Comparison of ENCODE assay signal across 19 cellular contexts in genomic region chr16:31189412-31189778, GRCh38. TPM values are rescaled to one million over a fixed set of nuclear protein-coding genes. Genes with fewer than 3 reads are reported as not detected.
A peak's percentile ranks its signal among the peaks of the same experiment; 100 is the strongest.
DNase-seq lines count a peak whose midpoint lies in the region; ATAC-seq and TF ChIP-seq lines count a peak whose summit lies in the region.
"Had no signal": no experiment of that assay in that cellular context is flagged by ENCODE, and none has a peak within 500 bp of the region (broad histone marks: within the 10 kb centered on the region; RNA-seq: fewer than 3 reads in every experiment).

No MANE protein-coding gene starts in this region.

- H3K27me3 ChIP-seq in Peyer's patch, result no peaks in the 10 kb centered on the region
- H3K27me3 ChIP-seq: foreskin keratinocyte, neural progenitor cell had no signal

- intact Hi-C loops in activated CD4-positive, alpha-beta T cell treated with anti-CD3 and anti-CD28 coated beads for 36 hours (cut with DNase I, micrococcal nuclease), result loop anchor here in 1 of 2 experiments (10.0 kb wide), 1 partner anchor 815 kb away; the partner anchor contains the start of genes MYL11 and TBC1D10B
- intact Hi-C loops in activated CD8-positive, alpha-beta T cell treated with anti-CD3 and anti-CD28 coated beads for 36 hours (cut with micrococcal nuclease), result loop anchor here (10.0 kb wide), 1 partner anchor 685 kb away; the partner anchor contains the start of gene ZNF267

- no peak for TF ChIP-seq CTCF in activated CD8-positive, alpha-beta T cell treated with anti-CD3 and anti-CD28 coated beads for 36 hours (IDR thresholded peaks at IDR 0.05)
- no peak for TF ChIP-seq CTCF in Peyer's patch (IDR thresholded peaks at IDR 0.05)

- H3K4me1 ChIP-seq in Peyer's patch, result no peaks in the 10 kb centered on the region
- H3K4me1 ChIP-seq: foreskin keratinocyte, neural progenitor cell had no signal

- ATAC-seq in activated CD4-positive, alpha-beta T cell treated with anti-CD3 and anti-CD28 coated beads for 36 hours, result no peak
- ATAC-seq in activated CD8-positive, alpha-beta T cell treated with anti-CD3 and anti-CD28 coated beads for 36 hours, result no peak
- no peak for ATAC-seq in natural killer cell treated with Interleukin-12 subunit alpha and Interleukin-12 subunit beta and Interleukin-15 and Interleukin-18, amount 100 ng/mL, for 72 hours
- ATAC-seq: foreskin keratinocyte, right cardiac atrium had no signal

- peak overlapping the region; percentile 61 for H3K27ac Mint-ChIP-seq in activated CD4-positive, alpha-beta T cell treated with anti-CD3 and anti-CD28 coated beads for 36 hours
- H3K27ac Mint-ChIP-seq in activated CD8-positive, alpha-beta T cell treated with anti-CD3 and anti-CD28 coated beads for 36 hours, result peak overlapping the region; percentile 82
- H3K27ac Mint-ChIP-seq in natural killer cell treated with Interleukin-12 subunit alpha and Interleukin-12 subunit beta and Interleukin-15 and Interleukin-18, amount 100 ng/mL, for 72 hours, result peak overlapping the region; percentile 65 to 100
- H3K27ac Mint-ChIP-seq: neural progenitor cell had no signal

- H3K27ac ChIP-seq in Peyer's patch, result no peak overlapping the region
- H3K27ac ChIP-seq: foreskin keratinocyte, neural progenitor cell had no signal

- peaks cover 97% of the 10 kb centered on the region for H3K36me3 Mint-ChIP-seq in activated CD4-positive, alpha-beta T cell treated with anti-CD3 and anti-CD28 coated beads for 36 hours (ENCODE audit: low read depth)
- H3K36me3 Mint-ChIP-seq in activated CD8-positive, alpha-beta T cell treated with anti-CD3 and anti-CD28 coated beads for 36 hours (ENCODE audit: low read depth), result peaks cover 94% of the 10 kb centered on the region
- peaks cover 75% of the 10 kb centered on the region for H3K36me3 Mint-ChIP-seq in natural killer cell treated with Interleukin-12 subunit alpha and Interleukin-12 subunit beta and Interleukin-15 and Interleukin-18, amount 100 ng/mL, for 72 hours

- DNase-seq in activated CD4-positive, alpha-beta T cell treated with anti-CD3 and anti-CD28 coated beads for 36 hours, result no peak
- DNase-seq in activated CD4-positive, alpha-beta T cell treated with anti-CD3 and anti-CD28 coated beads, Interleukin-2, amount 50 U/mL, for 4 hours, result no peak
- no peak for DNase-seq in activated CD8-positive, alpha-beta T cell treated with anti-CD3 and anti-CD28 coated beads for 36 hours
- no peak for DNase-seq in natural killer cell treated with Interleukin-12 subunit alpha and Interleukin-12 subunit beta and Interleukin-15 and Interleukin-18, amount 100 ng/mL, for 72 hours (ENCODE audit: low spot score)
- no peak for DNase-seq in Peyer's patch
- DNase-seq in T1000 (lab: John Stamatoyannopoulos, UW), result no peak
- DNase-seq: central memory CD4-positive, alpha-beta T cell; foreskin keratinocyte; NCI-H1092; NCI-H82; right cardiac atrium; stimulated activated CD8-positive, alpha-beta memory T cell treated with anti-CD3 and anti-CD28 coated beads, Interleukin-4, amount 100 ng/mL, for 48 hours; trophoblast cell had no signal

- no peak overlapping the region for H3K4me3 ChIP-seq in Peyer's patch
- H3K4me3 ChIP-seq: neural progenitor cell had no signal

- H3K4me3 Mint-ChIP-seq in activated CD4-positive, alpha-beta T cell treated with anti-CD3 and anti-CD28 coated beads for 36 hours, result no peak overlapping the region
- no peak overlapping the region for H3K4me3 Mint-ChIP-seq in activated CD8-positive, alpha-beta T cell treated with anti-CD3 and anti-CD28 coated beads for 36 hours
- H3K4me3 Mint-ChIP-seq in natural killer cell treated with Interleukin-12 subunit alpha and Interleukin-12 subunit beta and Interleukin-15 and Interleukin-18, amount 100 ng/mL, for 72 hours, result peak overlapping the region; percentile 86
- H3K4me3 Mint-ChIP-seq: neural progenitor cell had no signal

- CTCF ChIA-PET in activated CD4-positive, alpha-beta T cell treated with anti-CD3 and anti-CD28 coated beads for 36 hours (lab: Charles Lee), result no interaction called here
- CTCF ChIA-PET in activated CD8-positive, alpha-beta T cell treated with anti-CD3 and anti-CD28 coated beads for 36 hours (lab: Charles Lee), result interaction anchor here (1.1 kb wide), 1 partner anchor 13 kb away, joined by 4 read pairs; the partner anchor contains the start of gene PYCARD

- H3K4me1 Mint-ChIP-seq in activated CD4-positive, alpha-beta T cell treated with anti-CD3 and anti-CD28 coated beads for 36 hours, result peaks cover 82% of the 10 kb centered on the region
- H3K4me1 Mint-ChIP-seq in activated CD8-positive, alpha-beta T cell treated with anti-CD3 and anti-CD28 coated beads for 36 hours (ENCODE audit: low read depth), result peaks cover 85% of the 10 kb centered on the region
- H3K4me1 Mint-ChIP-seq in natural killer cell treated with Interleukin-12 subunit alpha and Interleukin-12 subunit beta and Interleukin-15 and Interleukin-18, amount 100 ng/mL, for 72 hours (ENCODE audit: low read depth in 2 of 2), result peaks cover 87% of the 10 kb centered on the region in 2 donors

- H3K27me3 Mint-ChIP-seq in activated CD4-positive, alpha-beta T cell treated with anti-CD3 and anti-CD28 coated beads for 36 hours, result no peaks in the 10 kb centered on the region
- no peaks in the 10 kb centered on the region for H3K27me3 Mint-ChIP-seq in activated CD8-positive, alpha-beta T cell treated with anti-CD3 and anti-CD28 coated beads for 36 hours
- no peaks in the 10 kb centered on the region for H3K27me3 Mint-ChIP-seq in natural killer cell treated with Interleukin-12 subunit alpha and Interleukin-12 subunit beta and Interleukin-15 and Interleukin-18, amount 100 ng/mL, for 72 hours

- no peak for TF ChIP-seq POLR2A in Peyer's patch (IDR thresholded peaks at IDR 0.05)

- peaks cover 0 to 100% (median 4%) of the 10 kb centered on the region in 3 donors for H3K36me3 ChIP-seq in Peyer's patch

- no peaks in the 10 kb centered on the region for H3K9me3 ChIP-seq in Peyer's patch

- H3K9me3 Mint-ChIP-seq in activated CD4-positive, alpha-beta T cell treated with anti-CD3 and anti-CD28 coated beads for 36 hours (ENCODE audit: low read depth), result no peaks in the 10 kb centered on the region
- H3K9me3 Mint-ChIP-seq in activated CD8-positive, alpha-beta T cell treated with anti-CD3 and anti-CD28 coated beads for 36 hours, result no peaks in the 10 kb centered on the region
- no peaks in the 10 kb centered on the region for H3K9me3 Mint-ChIP-seq in natural killer cell treated with Interleukin-12 subunit alpha and Interleukin-12 subunit beta and Interleukin-15 and Interleukin-18, amount 100 ng/mL, for 72 hours
- H3K9me3 Mint-ChIP-seq: neural progenitor cell had no signal

- POLR2A ChIA-PET in activated CD4-positive, alpha-beta T cell treated with anti-CD3 and anti-CD28 coated beads for 36 hours (lab: Charles Lee), result interaction anchor here (0.6 to 2.3 kb wide), 4 partner anchors 8 to 63 kb away, joined by 3 to 21 read pairs (median 4); partner anchors contain the start of gene FUS
- POLR2A ChIA-PET in activated CD8-positive, alpha-beta T cell treated with anti-CD3 and anti-CD28 coated beads for 36 hours (lab: Charles Lee), result interaction anchor here (1.0 to 17.2 kb wide), 6 partner anchors 8 to 254 kb away, joined by 3 to 482 read pairs (median 4); partner anchors contain the start of genes FUS, PYCARD, PYDC1 and ZNF843

RNA-seq across cellular contexts. Expression of gene FUS, which starts 9.5 kb away (rescaled TPM):
- 100 to 1,000 TPM; 647 to 648 TPM for total RNA-seq in activated CD4-positive, alpha-beta T cell treated with anti-CD3 and anti-CD28 coated beads for 36 hours
- 100 to 1,000 TPM; 486 to 533 TPM for total RNA-seq in activated CD8-positive, alpha-beta T cell treated with anti-CD3 and anti-CD28 coated beads for 36 hours
- 100 to 1,000 TPM; 625 to 840 TPM for total RNA-seq in natural killer cell treated with Interleukin-12 subunit alpha and Interleukin-12 subunit beta and Interleukin-15 and Interleukin-18, amount 100 ng/mL, for 72 hours
- 100 to 1,000 TPM in 2 of 4 donors, 10 to 100 TPM in 2; 69.7 to 173 (median 121) TPM for total RNA-seq in Peyer's patch

RNA-seq across cellular contexts. Expression of gene PYCARD, which starts 13.2 kb away (rescaled TPM):
- total RNA-seq in activated CD4-positive, alpha-beta T cell treated with anti-CD3 and anti-CD28 coated beads for 36 hours, result 1 to 10 TPM; 5.7 TPM
- total RNA-seq in activated CD8-positive, alpha-beta T cell treated with anti-CD3 and anti-CD28 coated beads for 36 hours, result 1 to 10 TPM; 5.9 to 6.1 TPM
- 10 to 100 TPM; 23.1 to 29.8 TPM for total RNA-seq in natural killer cell treated with Interleukin-12 subunit alpha and Interleukin-12 subunit beta and Interleukin-15 and Interleukin-18, amount 100 ng/mL, for 72 hours
- 100 to 1,000 TPM in 2 of 4 donors, 10 to 100 TPM in 2; 91.1 to 201 (median 125) TPM for total RNA-seq in Peyer's patch
- total RNA-seq: A172 had no signal

RNA-seq across cellular contexts. Expression of gene TRIM72, which starts 24.5 kb away (rescaled TPM):
- total RNA-seq in activated CD4-positive, alpha-beta T cell treated with anti-CD3 and anti-CD28 coated beads for 36 hours, result under 1 TPM in 1 of 2 experiments, not detected in 1; 0.04 TPM
- not detected for total RNA-seq in activated CD8-positive, alpha-beta T cell treated with anti-CD3 and anti-CD28 coated beads for 36 hours
- under 1 TPM in 1 of 2 donors, not detected in 1; 0.06 TPM for total RNA-seq in natural killer cell treated with Interleukin-12 subunit alpha and Interleukin-12 subunit beta and Interleukin-15 and Interleukin-18, amount 100 ng/mL, for 72 hours
- not detected for total RNA-seq in Peyer's patch
- total RNA-seq: Daoy; foreskin keratinocyte; RPMI7951; T-helper 2 cell treated with Interferon-gamma antibody and Interleukin-4, amounts not matched to agents 100 ng/mL and 5 ng/mL, for 36 hours had no signal

RNA-seq across cellular contexts. Expression of gene PYDC1, which starts 27.5 kb away (rescaled TPM):
- total RNA-seq in activated CD4-positive, alpha-beta T cell treated with anti-CD3 and anti-CD28 coated beads for 36 hours, result not detected
- total RNA-seq in activated CD8-positive, alpha-beta T cell treated with anti-CD3 and anti-CD28 coated beads for 36 hours, result not detected
- not detected for total RNA-seq in natural killer cell treated with Interleukin-12 subunit alpha and Interleukin-12 subunit beta and Interleukin-15 and Interleukin-18, amount 100 ng/mL, for 72 hours
- not detected for total RNA-seq in Peyer's patch
- total RNA-seq: A172; Daoy; foreskin keratinocyte; liver; right cardiac atrium; RPMI7951; T-helper 2 cell treated with Interferon-gamma antibody and Interleukin-4, amounts not matched to agents 100 ng/mL and 5 ng/mL, for 36 hours had no signal

RNA-seq across cellular contexts. Expression of gene PRSS36, which starts 39.5 kb away (rescaled TPM):
- total RNA-seq in activated CD4-positive, alpha-beta T cell treated with anti-CD3 and anti-CD28 coated beads for 36 hours, result under 1 TPM; 0.26 to 0.43 TPM
- total RNA-seq in activated CD8-positive, alpha-beta T cell treated with anti-CD3 and anti-CD28 coated beads for 36 hours, result under 1 TPM; 0.18 to 0.72 TPM
- 1 to 10 TPM in 1 of 2 donors, not detected in 1; 1.5 TPM for total RNA-seq in natural killer cell treated with Interleukin-12 subunit alpha and Interleukin-12 subunit beta and Interleukin-15 and Interleukin-18, amount 100 ng/mL, for 72 hours
- total RNA-seq in Peyer's patch, result 10 to 100 TPM in 3 of 4 donors, not detected in 1; 26.1 to 31.3 (median 28.2) TPM
